12 cellular contexts compared by ENCODE assay signal in the genomic region with DNA sequence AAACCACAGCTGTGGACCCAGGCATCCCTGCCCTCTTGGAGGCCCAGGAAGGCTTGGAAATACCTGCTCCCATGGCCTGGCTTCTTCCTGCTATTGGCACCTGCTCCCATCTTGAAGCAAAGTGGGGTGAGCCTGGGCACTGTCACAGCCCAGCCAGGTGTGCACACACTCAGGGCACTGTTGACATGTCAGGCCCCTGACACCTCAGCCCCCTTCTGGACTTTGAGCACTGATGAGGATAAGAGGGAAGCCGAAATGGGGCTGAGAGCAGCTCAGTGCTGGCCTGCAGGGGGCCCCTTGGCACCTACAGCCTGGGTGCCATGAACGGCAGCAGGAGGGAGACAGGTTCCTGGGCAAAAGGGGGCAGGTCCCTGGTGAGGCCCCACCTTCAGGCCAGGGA. TPM values are rescaled to one million over a fixed set of nuclear protein-coding genes. Genes with fewer than 3 reads are reported as not detected.
"Had no signal": no experiment of that assay in that cellular context is flagged by ENCODE, and none has a peak within 500 bp of the region (broad histone marks: within the 10 kb centered on the region; RNA-seq: fewer than 3 reads in every experiment).

No MANE protein-coding gene starts in this region.

- H3K4me3 Mint-ChIP-seq: GM23338, H9, HFFc6 had no signal

- FAIRE-seq: H1, H54 had no signal

- DNase-seq: GM23248, GOT3, H7, H9, HCEC 1CT, HFFc6 had no signal

- H3K27ac Mint-ChIP-seq: GM23338, H9, HFFc6 had no signal

- ATAC-seq: GM23338, HCT116 had no signal

- H2AFZ ChIP-seq: GM23248, GM23338 had no signal

- H3K27ac ChIP-seq: GM23248 had no signal

- H3K4me3 ChIP-seq: GM23248, GM23338, HAP-1 had no signal

- H3K9ac ChIP-seq: GM23248 had no signal

- H3K9me3 ChIP-seq: HAP-1 had no signal

- H3K36me3 ChIP-seq: HAP-1 had no signal

- H3K4me1 ChIP-seq: HAP-1 had no signal

- H3K4me2 ChIP-seq: GM23338 had no signal

RNA-seq across cellular contexts. Expression of a gene that starts 55.9 kb away (rescaled TPM):
- total RNA-seq: H4 had no signal
